10 cellular contexts compared by ENCODE assay signal in the genomic region with DNA sequence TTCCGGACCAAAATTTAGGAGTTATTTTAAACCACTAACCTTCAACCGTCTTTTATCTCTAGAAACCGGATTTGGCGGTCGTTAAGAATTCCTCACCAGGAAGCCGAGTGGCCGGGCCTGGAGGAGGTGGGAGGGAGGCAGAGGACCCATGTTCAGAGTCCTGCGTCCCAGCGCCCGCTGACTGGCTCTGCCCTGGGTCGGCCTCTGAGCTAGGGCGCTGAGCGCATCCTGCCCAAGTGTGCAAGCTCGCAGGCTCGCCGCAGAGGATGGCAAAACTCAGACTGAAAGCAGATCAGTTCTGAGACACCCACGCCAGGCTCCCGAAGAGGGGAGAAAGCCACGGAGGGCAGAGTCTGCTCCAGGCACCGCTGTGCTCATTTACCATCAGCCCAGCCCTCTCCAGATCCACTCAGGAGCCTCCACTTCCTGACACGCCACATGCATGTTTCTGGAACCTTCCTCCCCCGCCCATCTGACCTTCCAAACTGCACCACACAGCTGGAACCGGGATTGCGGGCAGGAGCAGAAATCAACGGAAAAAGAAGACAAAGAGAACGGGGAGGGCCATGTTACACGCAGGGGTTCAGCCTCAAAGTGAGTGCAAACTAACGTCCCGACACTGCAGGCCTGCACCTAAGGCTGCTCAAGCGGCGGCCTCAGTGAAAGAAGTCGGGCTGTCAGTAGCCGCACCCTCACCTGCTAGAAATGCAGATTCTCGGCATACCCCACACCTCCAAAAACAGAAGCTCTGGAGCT. TPM values are rescaled to one million over a fixed set of nuclear protein-coding genes. Genes with fewer than 3 reads are reported as not detected.
DNase-seq lines count a peak whose midpoint lies in the region; ATAC-seq and TF ChIP-seq lines count a peak whose summit lies in the region.
"Had no signal": no experiment of that assay in that cellular context is flagged by ENCODE, and none has a peak within 500 bp of the region (broad histone marks: within the 10 kb centered on the region; RNA-seq: fewer than 3 reads in every experiment).

No MANE protein-coding gene starts in this region.

- no peaks in the 10 kb centered on the region for H3K9me3 Mint-ChIP-seq in activated naive CD4-positive, alpha-beta T cell treated with anti-CD3 and anti-CD28 coated beads for 36 hours
- H3K9me3 Mint-ChIP-seq in chondrocyte (ENCODE audit: low read depth) (no peaks in the 10 kb centered on the region), HFFc6 (no peaks in the 10 kb centered on the region)

- H3K9me3 ChIP-seq in thyroid gland, result no peaks in the 10 kb centered on the region

- H4K5ac ChIP-seq in mesendoderm (ENCODE audit: low read length), result no peak overlapping the region

- peak overlapping the region; percentile 94 for H3K23ac ChIP-seq in mesendoderm (ENCODE audit: low read length)

- H3K4me3 Mint-ChIP-seq in activated naive CD4-positive, alpha-beta T cell treated with anti-CD3 and anti-CD28 coated beads for 36 hours, result no peak overlapping the region
- H3K4me3 Mint-ChIP-seq in chondrocyte (ENCODE audit: unreplicated experiment) (peak overlapping the region; percentile 39), HFFc6 (no peak overlapping the region)

- no peaks in the 10 kb centered on the region for H3K27me3 ChIP-seq in mesendoderm (ENCODE audit: insufficient read depth, low read length, poor library complexity)
- no peaks in the 10 kb centered on the region for H3K27me3 ChIP-seq in thyroid gland

- H3K27ac ChIP-seq in mesendoderm (ENCODE audit: low read depth, low read length), result peak overlapping the region; percentile 36
- peak overlapping the region; percentile 5 to 71 (median 27) for H3K27ac ChIP-seq in thyroid gland

- ATAC-seq in SK-N-SH treated with all-trans-retinoic acid at 6 μM for 48 hours, result no peak

- H3K27ac Mint-ChIP-seq in activated naive CD4-positive, alpha-beta T cell treated with anti-CD3 and anti-CD28 coated beads for 36 hours, result no peak overlapping the region
- H3K27ac Mint-ChIP-seq in chondrocyte (ENCODE audit: unreplicated experiment) (peak overlapping the region; percentile 53), HFFc6 (no peak overlapping the region)

- H4K8ac ChIP-seq in mesendoderm (ENCODE audit: low read depth, low read length), result no peak overlapping the region

- H3K56ac ChIP-seq in mesendoderm (ENCODE audit: low read length), result peak overlapping the region; percentile 77

- H3K4me2 ChIP-seq in mesendoderm (ENCODE audit: low read length), result no peak overlapping the region

- H3K4me3 ChIP-seq in mesendoderm (ENCODE audit: low read length), result no peak overlapping the region
- no peak overlapping the region for H3K4me3 ChIP-seq in thyroid gland (replicated peaks in 1 of 3)

- no peak for TF ChIP-seq CTCF in chondrocyte (IDR thresholded peaks at IDR 0.05)
- TF ChIP-seq CTCF in thyroid gland (IDR thresholded peaks at IDR 0.05), result no peak
- no peak for TF ChIP-seq CTCF in HFFc6 (IDR thresholded peaks at IDR 0.05)

- peaks cover 6% of the 10 kb centered on the region for H3K4me1 Mint-ChIP-seq in activated naive CD4-positive, alpha-beta T cell treated with anti-CD3 and anti-CD28 coated beads for 36 hours (ENCODE audit: low read depth)
- H3K4me1 Mint-ChIP-seq in chondrocyte (ENCODE audit: low read depth) (peaks cover 92% of the 10 kb centered on the region), HFFc6 (ENCODE audit: low read depth) (peaks cover 44% of the 10 kb centered on the region)

- TF ChIP-seq POLR2A in thyroid gland (IDR thresholded peaks at IDR 0.05), result no peak

- intact Hi-C loops in activated naive CD4-positive, alpha-beta T cell treated with anti-CD3 and anti-CD28 coated beads for 36 hours (cut with micrococcal nuclease), result no loop called here
- intact Hi-C loops in thyroid gland (cut with DNase I), result no loop called here

- no CpG with 5 or more reads among the region's 34 CpGs for WGBS in mesendoderm (ENCODE audit: extremely low coverage, insufficient coverage, low lambda C conversion rate)
- WGBS in thyroid gland, 2 donors, result 69 to 72% methylated on average over 31 to 34 of the region's 34 CpGs

- peak overlapping the region; percentile 63 for H3K9ac ChIP-seq in mesendoderm (ENCODE audit: low read length)

- peak overlapping the region; percentile 41 for H3K18ac ChIP-seq in mesendoderm (ENCODE audit: low read length)

- H3K4ac ChIP-seq in mesendoderm (ENCODE audit: low read depth, low read length), result peak overlapping the region; percentile 39

- CTCF ChIA-PET in activated naive CD4-positive, alpha-beta T cell treated with anti-CD3 and anti-CD28 coated beads for 36 hours (lab: Charles Lee), result interaction anchor here (1.3 to 1.8 kb wide), 3 partner anchors 10 to 112 kb away, joined by 3 to 5 read pairs (median 4); no protein-coding TSS in a partner anchor

- peak; percentile 56 for DNase-seq in activated naive CD4-positive, alpha-beta T cell treated with anti-CD3 and anti-CD28 coated beads for 36 hours
- no peak for DNase-seq in activated naive CD4-positive, alpha-beta T cell treated with Interleukin-2 at 50 U/mL for 16 hours
- DNase-seq in chondrocyte (ENCODE audit: low spot score) (no peak), mesendoderm (peak; percentile 72), thyroid gland (no peak), HFFc6 (no peak), DMS153 (lab: John Stamatoyannopoulos, UW) (no peak)
- DNase-seq: NCI-H69, T1000 had no signal

- peaks cover 14% of the 10 kb centered on the region for H3K79me1 ChIP-seq in mesendoderm (ENCODE audit: low read length)

- H3K36me3 ChIP-seq in mesendoderm (ENCODE audit: control insufficient read depth, insufficient read depth, low read length) (no peaks in the 10 kb centered on the region), thyroid gland (no peaks in the 10 kb centered on the region)

- H3K4me1 ChIP-seq in mesendoderm (ENCODE audit: control insufficient read depth, low read depth, low read length), result peaks cover 22% of the 10 kb centered on the region
- H3K4me1 ChIP-seq in thyroid gland, result peaks cover 15 to 58% of the 10 kb centered on the region in 2 donors

- peak overlapping the region; percentile 48 for H2AK5ac ChIP-seq in mesendoderm (ENCODE audit: low read length)

- H3K79me2 ChIP-seq in mesendoderm (ENCODE audit: control insufficient read depth, insufficient read depth, low read length), result peaks cover 12% of the 10 kb centered on the region

- no peaks in the 10 kb centered on the region for H3K36me3 Mint-ChIP-seq in activated naive CD4-positive, alpha-beta T cell treated with anti-CD3 and anti-CD28 coated beads for 36 hours (ENCODE audit: low read depth)
- H3K36me3 Mint-ChIP-seq in chondrocyte (ENCODE audit: low read depth), result peaks cover 30% of the 10 kb centered on the region
- H3K36me3 Mint-ChIP-seq in HFFc6 (ENCODE audit: low read depth), result peaks cover 8% of the 10 kb centered on the region

- peaks cover 68% of the 10 kb centered on the region for H3K27me3 Mint-ChIP-seq in activated naive CD4-positive, alpha-beta T cell treated with anti-CD3 and anti-CD28 coated beads for 36 hours (ENCODE audit: low read depth)
- no peaks in the 10 kb centered on the region for H3K27me3 Mint-ChIP-seq in chondrocyte (ENCODE audit: low read depth)
- no peaks in the 10 kb centered on the region; the same call in 1 of the 2 replicates for H3K27me3 Mint-ChIP-seq in HFFc6 (ENCODE audit: insufficient read depth)

- peak overlapping the region; percentile 85 for H2BK5ac ChIP-seq in mesendoderm (ENCODE audit: low read length)

- no peak overlapping the region for H2BK15ac ChIP-seq in mesendoderm (replicated peaks; ENCODE audit: low read depth)

- H2BK120ac ChIP-seq in mesendoderm (ENCODE audit: low read depth, low read length), result peak overlapping the region; percentile 2

TF ChIP-seq in SK-N-SH treated with all-trans-retinoic acid at 6 μM for 48 hours, 23 proteins besides CTCF, POLR2A, EP300 and RAD21 (continues in another document):
- no peak for TF ChIP-seq ZFP3 (CRISPR knock-in tag; IDR thresholded peaks at IDR 0.05)
- TF ChIP-seq RARB (CRISPR knock-in tag; IDR thresholded peaks at IDR 0.05), result no peak
- no peak for TF ChIP-seq ZNF8 (CRISPR knock-in tag; IDR thresholded peaks at IDR 0.05)
- TF ChIP-seq ESRRG (CRISPR knock-in tag; IDR thresholded peaks at IDR 0.05), result no peak
- no peak for TF ChIP-seq ZNF565 (CRISPR knock-in tag; conservative IDR thresholded peaks at IDR 0.05; ENCODE audit: low read depth)
- TF ChIP-seq, protein P1, sequence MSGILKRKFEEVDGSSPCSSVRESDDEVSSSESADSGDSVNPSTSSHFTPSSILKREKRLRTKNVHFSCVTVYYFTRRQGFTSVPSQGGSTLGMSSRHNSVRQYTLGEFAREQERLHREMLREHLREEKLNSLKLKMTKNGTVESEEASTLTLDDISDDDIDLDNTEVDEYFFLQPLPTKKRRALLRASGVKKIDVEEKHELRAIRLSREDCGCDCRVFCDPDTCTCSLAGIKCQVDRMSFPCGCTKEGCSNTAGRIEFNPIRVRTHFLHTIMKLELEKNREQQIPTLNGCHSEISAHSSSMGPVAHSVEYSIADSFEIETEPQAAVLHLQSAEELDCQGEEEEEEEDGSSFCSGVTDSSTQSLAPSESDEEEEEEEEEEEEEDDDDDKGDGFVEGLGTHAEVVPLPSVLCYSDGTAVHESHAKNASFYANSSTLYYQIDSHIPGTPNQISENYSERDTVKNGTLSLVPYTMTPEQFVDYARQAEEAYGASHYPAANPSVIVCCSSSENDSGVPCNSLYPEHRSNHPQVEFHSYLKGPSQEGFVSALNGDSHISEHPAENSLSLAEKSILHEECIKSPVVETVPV (CRISPR knock-in tag; IDR thresholded peaks at IDR 0.05), result no peak

RNA-seq across cellular contexts. Expression of a gene that starts 8.2 kb away (rescaled TPM):
- under 1 TPM in 1 of 2 experiments, not detected in 1; 0.07 TPM for total RNA-seq in activated naive CD4-positive, alpha-beta T cell treated with anti-CD3 and anti-CD28 coated beads for 36 hours
- 2,319 to 5,210 TPM (median 5,209 TPM) in 3 replicates for total RNA-seq in chondrocyte
- polyA plus RNA-seq in mesendoderm (2013, experiment 1 of 2), result 28.0 TPM
- polyA plus RNA-seq in mesendoderm (2013, experiment 2 of 2), result 29.2 TPM
- total RNA-seq in thyroid gland, result 100 to 1,000 TPM in 2 of 4 donors, 10 to 100 TPM in 2; 71.3 to 161 (median 112) TPM
- total RNA-seq in HFFc6 (2021; fragmentation: NEBNext Ultra II Directional; extraction: Animal tissue kit (Norgen Biotek cat#: 25700)), result 100 to 1,000 TPM; 137 to 328 (median 148) TPM

RNA-seq across cellular contexts. Expression of a gene that starts 8.3 kb away (rescaled TPM):
- total RNA-seq in activated naive CD4-positive, alpha-beta T cell treated with anti-CD3 and anti-CD28 coated beads for 36 hours, result not detected
- total RNA-seq in chondrocyte, result 1,370 to 2,411 TPM (median 2,366 TPM) in 3 replicates
- 32.1 TPM for polyA plus RNA-seq in mesendoderm (2013, experiment 1 of 2)
- polyA plus RNA-seq in mesendoderm (2013, experiment 2 of 2), result 31.1 TPM
- total RNA-seq in thyroid gland, result 100 to 1,000 TPM in 3 of 4 donors, 10 to 100 TPM in 1; 97.6 to 193 (median 131) TPM
- 100 to 1,000 TPM; 202 to 327 (median 217) TPM for total RNA-seq in HFFc6 (2021; fragmentation: NEBNext Ultra II Directional; extraction: Animal tissue kit (Norgen Biotek cat#: 25700))

Comparison
In these comparisons a context has a peak if more than half of its experiments do, and no peak if none do; other contexts are left out.
1. DNase-seq: peak in activated naive CD4-positive, alpha-beta T cell treated with anti-CD3 and anti-CD28 coated beads for 36 hours (single experiment) and mesendoderm (single experiment); none in activated naive CD4-positive, alpha-beta T cell treated with Interleukin-2 at 50 U/mL for 16 hours (single experiment), chondrocyte (single experiment), thyroid gland (0 of 2), HFFc6 (single experiment) and DMS153 (single experiment).
2. RNA of a gene that starts 8.2 kb away (total RNA-seq): 2,319 to 5,210 TPM in chondrocyte, 137 to 328 TPM in HFFc6 and 71.3 to 161 TPM in thyroid gland; 0.07 TPM in activated naive CD4-positive, alpha-beta T cell treated with anti-CD3 and anti-CD28 coated beads for 36 hours; every median in the first group is over 10 times any median in the second.
3. RNA of a gene that starts 8.3 kb away (total RNA-seq): 1,370 to 2,411 TPM in chondrocyte, 202 to 327 TPM in HFFc6 and 97.6 to 193 TPM in thyroid gland; not detected in activated naive CD4-positive, alpha-beta T cell treated with anti-CD3 and anti-CD28 coated beads for 36 hours; every median in the first group is over 10 times any median in the second.